In genomic region chr16:68288252-68288650, GRCh38 we compare ENCODE assay signal across 1 cellular context.
TF ChIP-seq lines count a peak whose summit lies in the region.

No MANE protein-coding gene starts in this region.

TF ChIP-seq in GM12878, 131 proteins besides CTCF, POLR2A, EP300 and RAD21:
- TF ChIP-seq CBX5 (IDR thresholded peaks at IDR 0.05; ENCODE audit: low read depth) (no peak), PBX3 (IDR thresholded peaks at IDR 0.05; ENCODE audit: insufficient replicate concordance, low read depth, low read length) (no peak), BCL11A (IDR thresholded peaks at IDR 0.05; ENCODE audit: low read depth, low read length) (no peak), SRF (IDR thresholded peaks at IDR 0.05; ENCODE audit: low read depth in 2 of 2, low read length in 2 of 2) (no peak), IRF3 (IDR thresholded peaks at IDR 0.05) (no peak), CBFB (IDR thresholded peaks at IDR 0.05; ENCODE audit: low read depth) (no peak), NKRF (conservative IDR thresholded peaks at IDR 0.05) (no peak), PKNOX1 (IDR thresholded peaks at IDR 0.05) (no peak), SREBF2 (IDR thresholded peaks at IDR 0.05; ENCODE audit: low read length) (no peak), BMI1 (IDR thresholded peaks at IDR 0.05; ENCODE audit: borderline replicate concordance) (no peak), NR2F1 (conservative IDR thresholded peaks at IDR 0.05) (no peak), TCF12 (IDR thresholded peaks at IDR 0.05; ENCODE audit: low read depth, low read length) (no peak), RELB (IDR thresholded peaks at IDR 0.05; ENCODE audit: low read depth) (no peak), CUX1 (IDR thresholded peaks at IDR 0.05; ENCODE audit: insufficient replicate concordance, low read depth, low read length) (no peak), E2F8 (IDR thresholded peaks at IDR 0.05; ENCODE audit: low read depth, partially characterized antibody) (no peak), MYC (IDR thresholded peaks at IDR 0.05; ENCODE audit: insufficient read depth, insufficient read length, insufficient replicate concordance, low read length, severe bottlenecking) (no peak), SIN3A (IDR thresholded peaks at IDR 0.05; ENCODE audit: low read depth, low read length) (no peak), IKZF2 (IDR thresholded peaks at IDR 0.05) (no peak), MEF2B (IDR thresholded peaks at IDR 0.05; ENCODE audit: partially characterized antibody, poor library complexity, severe bottlenecking) (no peak)
